Comparison of ENCODE assay signal across 8 cellular contexts in genomic region chr5:71782771-71783770, GRCh38.
DNase-seq lines count a peak whose midpoint lies in the region; ATAC-seq and TF ChIP-seq lines count a peak whose summit lies in the region.

No MANE protein-coding gene starts in this region.

- no peaks in the 10 kb centered on the region for H3F3A ChIP-seq in neural progenitor cell (ENCODE audit: low read depth)

- H3K9me3 ChIP-seq in DND-41 (ENCODE audit: insufficient read depth, low read length, severe bottlenecking) (no peaks in the 10 kb centered on the region), neural progenitor cell (ENCODE audit: low read depth) (no peaks in the 10 kb centered on the region), tibial nerve (no peaks in the 10 kb centered on the region)

- H3K4me3 ChIP-seq in DND-41 (ENCODE audit: low read depth in 1 of 2, low read length in 2 of 2) (no peak overlapping the region), foreskin fibroblast (ENCODE audit: low read depth in 1 of 2, low read length in 2 of 2) (peak overlapping the region; percentile 34 to 46), neural progenitor cell (no peak overlapping the region), tibial nerve (peak overlapping the region in 3 of 4 donors; percentile 6 to 36 (median 12))

- H3K27me3 ChIP-seq in DND-41 (ENCODE audit: insufficient read depth, low read length, poor library complexity), result peaks cover 3% of the 10 kb centered on the region
- H3K27me3 ChIP-seq in neural progenitor cell, result no peaks in the 10 kb centered on the region
- no peaks in the 10 kb centered on the region for H3K27me3 ChIP-seq in tibial nerve

- H3K36me3 ChIP-seq in DND-41 (ENCODE audit: insufficient read depth, low read length) (no peaks in the 10 kb centered on the region), neural progenitor cell (no peaks in the 10 kb centered on the region), tibial nerve (no peaks in the 10 kb centered on the region)

- H3K79me2 ChIP-seq in DND-41 (ENCODE audit: insufficient read depth, low read length), result no peaks in the 10 kb centered on the region
- no peaks in the 10 kb centered on the region for H3K79me2 ChIP-seq in neural progenitor cell (ENCODE audit: low read depth)

- 21 to 28% methylated on average over 27 of the region's 27 CpGs for WGBS in tibial nerve, 2 donors

- H4K20me1 ChIP-seq in DND-41 (ENCODE audit: insufficient read depth, low read length) (no peaks in the 10 kb centered on the region), neural progenitor cell (ENCODE audit: low read depth) (no peaks in the 10 kb centered on the region)

- H3K4me3 Mint-ChIP-seq in neural progenitor cell, result peak overlapping the region; percentile 44

- peaks cover 3% of the 10 kb centered on the region for H3K27me3 Mint-ChIP-seq in neural progenitor cell (ENCODE audit: insufficient read depth, low read depth)

- H3K4me1 Mint-ChIP-seq in neural progenitor cell, result peaks cover 40% of the 10 kb centered on the region

- peak overlapping the region; percentile 34 for H3K27ac Mint-ChIP-seq in neural progenitor cell

- DNase-seq in DND-41 (peak; percentile 67), HT1080 (ENCODE audit: low read depth) (peak; percentile 53), NCI-H82 treated with DMSO at 0.1 percent for 48 hours (lab: John Stamatoyannopoulos, UW; ENCODE audit: unreplicated experiment) (peak; percentile 45), foreskin fibroblast (peak; percentile 63 to 91), neural progenitor cell (ENCODE audit: low spot score) (peak; percentile 89), tibial nerve (ENCODE audit: low spot score in 2 of 2) (peak; percentile 82 to 91)
- DNase-seq in activated T-cell treated with anti-CD3 and anti-CD28 coated beads, Interleukin-2, amount 50 U/mL, for 48 hours, result peak; percentile 80

- no peaks in the 10 kb centered on the region for H3K9me3 Mint-ChIP-seq in neural progenitor cell

- TF ChIP-seq CTCF in DND-41 (IDR thresholded peaks at IDR 0.05; ENCODE audit: borderline replicate concordance, extremely low read depth, low read length, poor library complexity, severe bottlenecking) (peak; percentile 61), foreskin fibroblast (IDR thresholded peaks at IDR 0.05; ENCODE audit: low read depth, low read length) (peak; percentile 81), neural progenitor cell (IDR thresholded peaks at IDR 0.05) (peak; percentile 91), tibial nerve (IDR thresholded peaks at IDR 0.05) (peak; percentile 71 to 88 (median 81))

- H2AFZ ChIP-seq in DND-41 (ENCODE audit: low read depth, low read length) (no peak overlapping the region), neural progenitor cell (replicated peaks) (no peak overlapping the region)

- H3K27ac ChIP-seq in DND-41 (ENCODE audit: low read length) (no peak overlapping the region), neural progenitor cell (no peak overlapping the region), tibial nerve (peak overlapping the region in 2 of 4 donors; percentile 4 to 36)

- TF ChIP-seq POLR2A in tibial nerve (IDR thresholded peaks at IDR 0.05), result no peak

- H3K4me1 ChIP-seq in DND-41 (ENCODE audit: insufficient read depth, low read length) (peaks cover 18% of the 10 kb centered on the region), neural progenitor cell (peaks cover 12% of the 10 kb centered on the region), tibial nerve (peaks cover 0 to 7% (median 0%) of the 10 kb centered on the region in 4 donors)

- peak; percentile 90 for ATAC-seq in DND-41 (ENCODE audit: insufficient read depth, low read depth)
- peak; percentile 93 for ATAC-seq in GM21528 (IDR thresholded peaks at IDR 0.05; ENCODE audit: low FRiP score, unreplicated experiment)

- H3K36me3 Mint-ChIP-seq in neural progenitor cell, result no peaks in the 10 kb centered on the region

- peak overlapping the region; percentile 22; the same call in 1 of the 2 replicates for H3K4me2 ChIP-seq in DND-41 (ENCODE audit: insufficient read depth, low read length)
- no peak overlapping the region for H3K4me2 ChIP-seq in neural progenitor cell

- H3K9ac ChIP-seq in DND-41 (ENCODE audit: low read depth, low read length), result no peak overlapping the region
- H3K9ac ChIP-seq in neural progenitor cell, result no peak overlapping the region

- peak in 1 of 2 donors; percentile 56 for TF ChIP-seq EP300 in tibial nerve (IDR thresholded peaks at IDR 0.05)

Comparison
In these comparisons a context has a peak if more than half of its experiments do, and no peak if none do; other contexts are left out.
1. H3K4me3 ChIP-seq: peak in foreskin fibroblast (2 of 2) and tibial nerve (3 of 4); none in DND-41 (0 of 2) and neural progenitor cell (single experiment).
2. Peak in every context shown above with its lines, with median percentiles within 50 percentile points of each other: DNase-seq and CTCF ChIP-seq.